In the genomic region with DNA sequence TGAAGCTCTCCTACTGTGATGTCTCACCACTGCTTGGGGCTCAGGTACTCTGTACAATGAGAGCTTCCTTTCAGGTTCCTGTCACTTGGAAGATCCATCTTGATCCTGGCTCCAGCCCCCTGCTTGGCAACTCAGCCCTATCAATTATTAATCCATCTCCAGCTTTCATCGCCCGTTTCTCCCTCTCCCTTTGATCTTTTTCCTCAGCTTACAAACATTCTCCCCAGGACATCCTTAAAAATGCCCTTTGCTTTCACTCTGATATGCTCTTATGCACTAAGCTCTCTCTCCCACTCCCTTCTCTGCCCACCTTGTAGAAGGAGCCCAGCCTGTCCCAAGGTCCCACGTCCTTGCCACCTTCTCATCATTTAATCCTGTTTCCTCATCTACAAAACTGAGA, we compare ENCODE assay signal across 35 cellular contexts.
"Had no signal": no experiment of that assay in that cellular context is flagged by ENCODE, and none has a peak within 500 bp of the region (broad histone marks: within the 10 kb centered on the region; RNA-seq: fewer than 3 reads in every experiment).

No MANE protein-coding gene starts in this region.

- H3K36me3 Mint-ChIP-seq: activated naive CD4-positive, alpha-beta T cell treated with anti-CD3 and anti-CD28 coated beads, Interleukin-2, amount 50 U/mL, for 72 hours had no signal

- ATAC-seq: activated CD4-positive, alpha-beta T cell treated with anti-CD3 and anti-CD28 coated beads for 36 hours; activated CD4-positive, CD25-positive, alpha-beta regulatory T cell treated with anti-CD3 and anti-CD28 coated beads, Interleukin-2, amount 50 U/mL, for 24 hours; activated CD8-positive, alpha-beta T cell treated with anti-CD3 and anti-CD28 coated beads, Interleukin-2, amount 10 ng/mL, durations not matched to agents 7 days and 5 days; activated naive CD4-positive, alpha-beta T cell treated with anti-CD3 and anti-CD28 coated beads, Interleukin-2, amount 50 U/mL, for 72 hours; body of pancreas; WTC11 had no signal

- FAIRE-seq: astrocyte, TTC549 had no signal

- H3K4me3 Mint-ChIP-seq: activated CD4-positive, alpha-beta T cell treated with anti-CD3 and anti-CD28 coated beads for 36 hours; activated CD4-positive, alpha-beta T cell treated with anti-CD3 and anti-CD28 coated beads, Interleukin-2, amount 10 ng/mL, durations not matched to agents 7 days and 5 days; activated CD8-positive, alpha-beta T cell treated with anti-CD3 and anti-CD28 coated beads, Interleukin-2, amount 10 ng/mL, durations not matched to agents 7 days and 5 days; activated naive CD4-positive, alpha-beta T cell treated with anti-CD3 and anti-CD28 coated beads for 36 hours; activated T-cell treated with anti-CD3 and anti-CD28 coated beads, Interleukin-2, amount 50 U/mL, for 24 hours; T-helper 1 cell treated with Interleukin-12 subunit alpha and Interleukin-12 subunit beta and Interleukin-4 antibody, amounts not matched to agents 30 μg/mL and 1 μg/mL, for 36 hours; T-helper 2 cell treated with Interferon-gamma antibody and Interleukin-4, amounts not matched to agents 5 μg/mL and 100 μg/mL, for 36 hours; WTC11 had no signal

- H3K9me3 Mint-ChIP-seq: activated CD4-positive, alpha-beta T cell treated with anti-CD3 and anti-CD28 coated beads, Interleukin-2, amount 10 ng/mL, durations not matched to agents 7 days and 5 days; activated naive CD4-positive, alpha-beta T cell treated with anti-CD3 and anti-CD28 coated beads for 36 hours; activated naive CD4-positive, alpha-beta T cell treated with anti-CD3 and anti-CD28 coated beads, Interleukin-2, amount 50 U/mL, for 72 hours; activated T-cell treated with anti-CD3 and anti-CD28 coated beads, Interleukin-2, amount 50 U/mL, for 24 hours; activated T-helper 2 cell treated with anti-CD3 and anti-CD28 coated beads, Interferon-gamma antibody, Interleukin-2, Interleukin-4, amounts not matched to agents 10 μg/mL and 5 μg/mL and 100 μg/mL, durations not matched to agents 14 hours and 24 hours and 36 hours; T-helper 1 cell treated with Interleukin-12 subunit alpha and Interleukin-12 subunit beta and Interleukin-4 antibody, amounts not matched to agents 30 μg/mL and 1 μg/mL, for 36 hours; T-helper 2 cell treated with Interferon-gamma antibody and Interleukin-4, amounts not matched to agents 5 μg/mL and 100 μg/mL, for 36 hours had no signal

- H3K27ac ChIP-seq: adrenal gland, body of pancreas, breast epithelium, Peyer's patch had no signal

- H3K9me3 ChIP-seq: adrenal gland, body of pancreas, breast epithelium, MG63, Peyer's patch, SJSA1, SK-N-SH had no signal

- H3K27ac Mint-ChIP-seq: activated CD4-positive, alpha-beta T cell treated with anti-CD3 and anti-CD28 coated beads for 36 hours; activated CD4-positive, alpha-beta T cell treated with anti-CD3 and anti-CD28 coated beads, Interleukin-2, amount 10 ng/mL, durations not matched to agents 7 days and 5 days; activated CD8-positive, alpha-beta T cell treated with anti-CD3 and anti-CD28 coated beads, Interleukin-2, amount 10 ng/mL, durations not matched to agents 7 days and 5 days; activated naive CD4-positive, alpha-beta T cell treated with anti-CD3 and anti-CD28 coated beads for 36 hours; activated naive CD4-positive, alpha-beta T cell treated with anti-CD3 and anti-CD28 coated beads, Interleukin-2, amount 50 U/mL, for 72 hours; activated T-cell treated with anti-CD3 and anti-CD28 coated beads, Interleukin-2, amount 50 U/mL, for 24 hours; activated T-helper 2 cell treated with anti-CD3 and anti-CD28 coated beads, Interferon-gamma antibody, Interleukin-2, Interleukin-4, amounts not matched to agents 10 μg/mL and 5 μg/mL and 100 μg/mL, durations not matched to agents 14 hours and 24 hours and 36 hours; T-helper 1 cell treated with Interleukin-12 subunit alpha and Interleukin-12 subunit beta and Interleukin-4 antibody, amounts not matched to agents 30 μg/mL and 1 μg/mL, for 36 hours; T-helper 2 cell treated with Interferon-gamma antibody and Interleukin-4, amounts not matched to agents 5 μg/mL and 100 μg/mL, for 36 hours; WTC11 had no signal

- H3K4me2 ChIP-seq: SK-N-SH had no signal

- H3K36me3 ChIP-seq: adrenal gland, breast epithelium, MG63, Peyer's patch, SJSA1 had no signal

- H3K4me3 ChIP-seq: adrenal gland, body of pancreas, breast epithelium, MG63, Peyer's patch, SJSA1 had no signal

- H3K27me3 Mint-ChIP-seq: activated CD4-positive, alpha-beta T cell treated with anti-CD3 and anti-CD28 coated beads for 36 hours; activated CD4-positive, alpha-beta T cell treated with anti-CD3 and anti-CD28 coated beads, Interleukin-2, amount 10 ng/mL, durations not matched to agents 7 days and 5 days; activated T-cell treated with anti-CD3 and anti-CD28 coated beads, Interleukin-2, amount 50 U/mL, for 24 hours had no signal

- H3K4me1 Mint-ChIP-seq: activated CD4-positive, alpha-beta T cell treated with anti-CD3 and anti-CD28 coated beads for 36 hours; activated CD4-positive, alpha-beta T cell treated with anti-CD3 and anti-CD28 coated beads, Interleukin-2, amount 10 ng/mL, durations not matched to agents 7 days and 5 days had no signal

- H3K27me3 ChIP-seq: adrenal gland, body of pancreas, breast epithelium, MG63, Peyer's patch, SJSA1 had no signal

- DNase-seq: activated CD4-positive, alpha-beta T cell treated with anti-CD3 and anti-CD28 coated beads for 36 hours; activated CD4-positive, alpha-beta T cell treated with anti-CD3 and anti-CD28 coated beads, Interleukin-2, amount 10 ng/mL, durations not matched to agents 7 days and 5 days; activated CD4-positive, alpha-beta T cell treated with anti-CD3 and anti-CD28 coated beads, Interleukin-2, amount 50 U/mL, for 48 hours; activated CD8-positive, alpha-beta T cell treated with anti-CD3 and anti-CD28 coated beads, Interleukin-2, amount 10 ng/mL, durations not matched to agents 7 days and 5 days; activated gamma-delta T cell; activated naive CD4-positive, alpha-beta T cell treated with anti-CD3 and anti-CD28 coated beads for 36 hours; activated T-cell treated with anti-CD3 and anti-CD28 coated beads, Interleukin-2, amount 50 U/mL, for 24 hours; adrenal gland; body of pancreas; Kasumi-1; KG1; MG63; NCI-H1048; NCI-H146; NCI-H187; NCI-H2029 treated with DMSO at 0.1 percent for 48 hours; NCI-H2107; NCI-H2171 treated with DMSO at 0.1 percent for 48 hours; NCI-H2227 treated with DMSO at 0.1 percent for 48 hours; NCI-H446 treated with DMSO at 0.1 percent for 48 hours; NCI-H524; Peyer's patch; RPMI8226; SHP77 treated with DMSO at 0.1 percent for 48 hours; SK-N-SH had no signal
